In the genomic region with DNA sequence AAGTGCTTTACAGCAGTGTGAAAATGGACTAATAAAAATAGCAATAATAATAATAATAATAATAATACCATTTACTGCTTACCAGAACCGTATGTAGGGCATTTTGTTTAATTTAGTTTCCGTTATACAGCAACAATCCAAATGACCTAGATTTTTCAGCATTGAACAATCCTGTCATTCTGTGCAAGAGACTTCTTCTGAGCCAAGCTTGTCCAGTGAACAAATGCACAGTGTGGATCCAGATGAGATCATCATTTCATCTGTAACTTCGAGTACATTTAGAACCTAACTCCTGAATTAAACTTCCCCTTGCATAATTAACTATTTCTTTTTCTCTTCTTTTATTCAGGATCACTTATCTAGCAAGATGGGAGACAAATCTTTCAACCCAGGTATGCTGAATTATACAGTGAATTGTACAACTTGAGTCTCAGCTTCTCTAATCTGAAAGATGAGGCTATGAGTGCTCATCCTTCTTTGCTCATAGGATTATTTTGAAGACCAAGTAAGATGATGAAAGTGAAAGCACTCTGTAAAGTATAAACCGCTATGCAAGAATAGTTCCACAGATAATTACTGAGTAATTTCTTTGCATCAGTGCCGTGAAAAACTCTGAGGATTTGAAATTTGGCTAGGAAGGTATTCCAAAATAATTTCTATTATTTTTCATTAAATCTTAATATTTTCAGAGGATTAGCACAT, we compare ENCODE assay signal across 15 cellular contexts. TPM values are rescaled to one million over a fixed set of nuclear protein-coding genes. Genes with fewer than 3 reads are reported as not detected.
DNase-seq lines count a peak whose midpoint lies in the region; ATAC-seq, FAIRE-seq and TF ChIP-seq lines count a peak whose summit lies in the region.
"Had no signal": no experiment of that assay in that cellular context is flagged by ENCODE, and none has a peak within 500 bp of the region (broad histone marks: within the 10 kb centered on the region; RNA-seq: fewer than 3 reads in every experiment).

No MANE protein-coding gene starts in this region.

- no peak overlapping the region for H3K4me3 Mint-ChIP-seq in activated T-cell treated with anti-CD3 and anti-CD28 coated beads, Interleukin-2, amount 50 U/mL, for 4 hours
- H3K4me3 Mint-ChIP-seq: activated CD8-positive, alpha-beta T cell treated with anti-CD3 and anti-CD28 coated beads, Interleukin-2, amount 10 ng/mL, durations not matched to agents 7 days and 5 days had no signal

- H3K4me3 ChIP-seq in right cardiac atrium (ENCODE audit: low read length) (no peak overlapping the region), pancreas (no peak overlapping the region)
- H3K4me3 ChIP-seq: BLaER1 treated with 17β-estradiol and CSF1 and Interleukin-3, amounts not matched to agents 10 nM and 100 nM; cardiac muscle cell had no signal

- DNase-seq in right cardiac atrium (no peak), pancreas (no peak), RKO (ENCODE audit: low spot score) (no peak), RCC 7860 (ENCODE audit: low spot score) (no peak)
- no peak for DNase-seq in activated T-cell treated with anti-CD3 and anti-CD28 coated beads, Interleukin-2, amount 50 U/mL, for 4 hours
- DNase-seq: activated CD8-positive, alpha-beta T cell treated with anti-CD3 and anti-CD28 coated beads, Interleukin-2, amount 10 ng/mL, durations not matched to agents 7 days and 5 days; NCI-H524 had no signal

- H3K27me3 ChIP-seq in right cardiac atrium (ENCODE audit: control insufficient read depth, insufficient read depth) (no peaks in the 10 kb centered on the region), pancreas (no peaks in the 10 kb centered on the region)
- H3K27me3 ChIP-seq: BLaER1 treated with 17β-estradiol and CSF1 and Interleukin-3, amounts not matched to agents 10 nM and 100 nM; cardiac muscle cell had no signal

- TF ChIP-seq CTCF in pancreas (IDR thresholded peaks at IDR 0.05): no peak

- 54% methylated on average over 5 of the region's 5 CpGs for WGBS in right cardiac atrium
- 47 to 53% methylated on average over 5 of the region's 5 CpGs for WGBS in pancreas, 2 donors

- no peaks in the 10 kb centered on the region for H3K36me3 ChIP-seq in pancreas
- H3K36me3 ChIP-seq: BLaER1 treated with 17β-estradiol and CSF1 and Interleukin-3, amounts not matched to agents 10 nM and 100 nM; cardiac muscle cell had no signal

- H3K4me1 Mint-ChIP-seq in activated T-cell treated with anti-CD3 and anti-CD28 coated beads, Interleukin-2, amount 50 U/mL, for 4 hours (ENCODE audit: low read depth): peaks cover 8% of the 10 kb centered on the region

- peaks cover 4% of the 10 kb centered on the region for H3K9me3 Mint-ChIP-seq in activated T-cell treated with anti-CD3 and anti-CD28 coated beads, Interleukin-2, amount 50 U/mL, for 4 hours

- intact Hi-C loops in right cardiac atrium (cut with DNase I): no loop called here
- intact Hi-C loops in pancreas (cut with DNase I): no loop called here

- ATAC-seq in GM18511 (IDR thresholded peaks at IDR 0.05; ENCODE audit: unreplicated experiment): peak; percentile 52
- ATAC-seq in GM21360 (IDR thresholded peaks at IDR 0.05; ENCODE audit: unreplicated experiment): peak; percentile 37
- ATAC-seq in HG03103 (IDR thresholded peaks at IDR 0.05; ENCODE audit: low read depth, unreplicated experiment): peak; percentile 50
- peak; percentile 57 to 65 for ATAC-seq in right cardiac atrium
- no peak for ATAC-seq in pancreas
- no peak for ATAC-seq in activated T-cell treated with anti-CD3 and anti-CD28 coated beads, Interleukin-2, amount 50 U/mL, for 4 hours
- ATAC-seq: activated CD8-positive, alpha-beta T cell treated with anti-CD3 and anti-CD28 coated beads, Interleukin-2, amount 10 ng/mL, durations not matched to agents 7 days and 5 days had no signal

- FAIRE-seq in pancreas (lab: Jason Lieb, UNC) (no peak), RCC 7860 (lab: Jason Lieb, UNC) (no peak)
- FAIRE-seq: endothelial cell of umbilical vein had no signal

- no peaks in the 10 kb centered on the region for H3K27me3 Mint-ChIP-seq in activated T-cell treated with anti-CD3 and anti-CD28 coated beads, Interleukin-2, amount 50 U/mL, for 4 hours (ENCODE audit: low read depth)

- no peaks in the 10 kb centered on the region for H3K9me3 ChIP-seq in right cardiac atrium (ENCODE audit: control insufficient read depth, low read length)
- H3K9me3 ChIP-seq in pancreas: no peaks in the 10 kb centered on the region

- H3K27ac ChIP-seq in right cardiac atrium (ENCODE audit: low read length) (no peak overlapping the region), pancreas (no peak overlapping the region)
- H3K27ac ChIP-seq: BLaER1 treated with 17β-estradiol and CSF1 and Interleukin-3, amounts not matched to agents 10 nM and 100 nM; cardiac muscle cell; RWPE1 had no signal

- no peaks in the 10 kb centered on the region for H3K4me1 ChIP-seq in right cardiac atrium (ENCODE audit: control insufficient read depth, insufficient read depth, low read length)
- H3K4me1 ChIP-seq in pancreas: no peaks in the 10 kb centered on the region

- H3K36me3 Mint-ChIP-seq in activated T-cell treated with anti-CD3 and anti-CD28 coated beads, Interleukin-2, amount 50 U/mL, for 4 hours (ENCODE audit: insufficient read depth): no peaks in the 10 kb centered on the region

RNA-seq across cellular contexts. Expression of gene CLNK, which starts 6.6 kb away (rescaled TPM):
- total RNA-seq in right cardiac atrium: not detected
- not detected for polyA plus RNA-seq in right cardiac atrium
- under 1 TPM in 4 of 6 donors, not detected in 2; 0.05 to 0.19 (median 0.09) TPM for total RNA-seq in pancreas
- under 1 TPM; 0.02 to 0.19 TPM for polyA plus RNA-seq in pancreas
- under 1 TPM in 2 of 3 donors, not detected in 1; 0.11 TPM for total RNA-seq in activated T-cell treated with anti-CD3 and anti-CD28 coated beads, Interleukin-2, amount 50 U/mL, for 4 hours
- total RNA-seq: activated CD8-positive, alpha-beta T cell treated with anti-CD3 and anti-CD28 coated beads, Interleukin-2, amount 10 ng/mL, durations not matched to agents 7 days and 5 days; cardiac muscle cell; endothelial cell of umbilical vein had no signal
- polyA plus RNA-seq: cardiac muscle cell, endothelial cell of umbilical vein, neural cell had no signal

Comparison
In these comparisons a context has a peak if more than half of its experiments do, and no peak if none do; other contexts are left out.
1. ATAC-seq: peak in GM18511 (single experiment), GM21360 (single experiment), HG03103 (single experiment) and right cardiac atrium (2 of 2); none in pancreas (0 of 4) and activated T-cell treated with anti-CD3 and anti-CD28 coated beads, Interleukin-2, amount 50 U/mL, for 4 hours (0 of 2).